ENCODE assay signal across 1 cellular context in the genomic region with DNA sequence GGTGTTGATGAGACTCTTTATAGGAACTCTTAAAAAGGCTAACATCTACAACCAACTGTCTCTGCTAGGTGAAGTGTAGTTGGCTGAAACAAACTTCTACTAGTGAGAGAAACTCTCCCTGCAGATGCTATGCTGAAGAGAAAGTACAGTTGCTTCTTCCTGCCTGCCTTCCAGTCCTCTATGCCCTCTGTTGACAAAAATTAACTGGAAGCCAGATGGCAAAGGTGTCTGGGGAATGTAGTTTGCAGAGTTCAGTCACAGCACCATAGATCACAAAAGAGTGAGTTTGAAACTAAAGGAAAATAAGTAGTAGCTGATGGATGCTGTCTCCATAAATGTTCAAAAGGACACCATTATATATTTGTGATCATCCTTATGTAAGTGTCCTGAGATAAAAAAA.
TF ChIP-seq lines count a peak whose summit lies in the region.

No MANE protein-coding gene starts in this region.

TF ChIP-seq in SK-N-SH, 30 proteins besides CTCF, POLR2A, EP300 and RAD21 (continued from another document):
- TF ChIP-seq RFX5 (IDR thresholded peaks at IDR 0.05; ENCODE audit: low read length) (no peak), ELF1 (IDR thresholded peaks at IDR 0.05) (no peak), NRF1 (IDR thresholded peaks at IDR 0.05; ENCODE audit: low read depth, low read length) (no peak)
